9 cellular contexts compared by ENCODE assay signal in genomic region chr12:1797011-1797901, GRCh38. TPM values are rescaled to one million over a fixed set of nuclear protein-coding genes. Genes with fewer than 3 reads are reported as not detected.
DNase-seq lines count a peak whose midpoint lies in the region; ATAC-seq, FAIRE-seq and TF ChIP-seq lines count a peak whose summit lies in the region.
"Had no signal": no experiment of that assay in that cellular context is flagged by ENCODE, and none has a peak within 500 bp of the region (broad histone marks: within the 10 kb centered on the region; RNA-seq: fewer than 3 reads in every experiment).

No MANE protein-coding gene starts in this region.

- TF ChIP-seq POLR2A in GM12892 (IDR thresholded peaks at IDR 0.05; ENCODE audit: low read depth, low read length) (peak; percentile 58; the same call in 1 of the 2 replicates), sigmoid colon (IDR thresholded peaks at IDR 0.05) (peak in 1 of 2 donors; percentile 56)

- H3K4me1 ChIP-seq in sigmoid colon (peaks cover 0 to 35% (median 30%) of the 10 kb centered on the region in 4 donors), BE2C (peaks cover 7% of the 10 kb centered on the region)

- intact Hi-C loops in sigmoid colon (cut with DNase I): loop anchor here (2.0 to 5.0 kb wide), 3 partner anchors 255 to 786 kb away; partner anchors contain the start of gene CACNA1C

- H3K4me3 ChIP-seq in fibroblast of villous mesenchyme (ENCODE audit: low read depth, low read length) (peak overlapping the region; percentile 59), sigmoid colon (peak overlapping the region; percentile 34 to 64 (median 58)), BE2C (ENCODE audit: low read depth, low read length) (no peak overlapping the region)
- H3K4me3 ChIP-seq: SK-N-MC had no signal

- no peaks in the 10 kb centered on the region for H3K9me3 ChIP-seq in sigmoid colon
- no peaks in the 10 kb centered on the region for H3K9me3 ChIP-seq in BE2C

- H3K9me3 Mint-ChIP-seq in activated T-cell treated with anti-CD3 and anti-CD28 coated beads, Interleukin-2, amount 50 U/mL, for 24 hours: no peaks in the 10 kb centered on the region

- WGBS in sigmoid colon, 2 donors: 10 to 17% methylated on average over 71 of the region's 71 CpGs

- ATAC-seq in HG03565 (IDR thresholded peaks at IDR 0.05; ENCODE audit: unreplicated experiment): no peak

- H3K27ac Mint-ChIP-seq in activated T-cell treated with anti-CD3 and anti-CD28 coated beads, Interleukin-2, amount 50 U/mL, for 24 hours: peak overlapping the region; percentile 93

- H3K27me3 ChIP-seq in sigmoid colon: no peaks in the 10 kb centered on the region
- H3K27me3 ChIP-seq in BE2C: no peaks in the 10 kb centered on the region

- TF ChIP-seq CTCF in fibroblast of villous mesenchyme (IDR thresholded peaks at IDR 0.05; ENCODE audit: insufficient read depth, low read depth, low read length) (no peak), sigmoid colon (IDR thresholded peaks at IDR 0.05) (no peak), BE2C (IDR thresholded peaks at IDR 0.05; ENCODE audit: low read depth, low read length) (no peak)

- TF ChIP-seq EP300 in sigmoid colon (IDR thresholded peaks at IDR 0.05): no peak

- H3K27me3 Mint-ChIP-seq in activated T-cell treated with anti-CD3 and anti-CD28 coated beads, Interleukin-2, amount 50 U/mL, for 24 hours: no peaks in the 10 kb centered on the region

- no peaks in the 10 kb centered on the region for H3K36me3 Mint-ChIP-seq in activated T-cell treated with anti-CD3 and anti-CD28 coated beads, Interleukin-2, amount 50 U/mL, for 24 hours (ENCODE audit: low read depth)

- DNase-seq in GM12892 (ENCODE audit: insufficient read length): peak; percentile 58
- peak in 57 of 76 experiments; percentile 17 to 70 (median 53) for DNase-seq in HUDEP-2 (lab: John Stamatoyannopoulos, UW; ENCODE audit: unreplicated experiment in 76 of 76)
- peak; percentile 81 for DNase-seq in activated T-cell treated with anti-CD3 and anti-CD28 coated beads, Interleukin-2, amount 50 U/mL, for 24 hours
- DNase-seq in fibroblast of villous mesenchyme (ENCODE audit: low read depth): no peak
- DNase-seq in sigmoid colon: peak; percentile 82
- DNase-seq in BE2C: no peak
- no peak for DNase-seq in NCI-H748 (lab: John Stamatoyannopoulos, UW; ENCODE audit: unreplicated experiment)

- H3K4me1 Mint-ChIP-seq in activated T-cell treated with anti-CD3 and anti-CD28 coated beads, Interleukin-2, amount 50 U/mL, for 24 hours (ENCODE audit: low read depth): peaks cover 7% of the 10 kb centered on the region

- peak overlapping the region; percentile 86 for H3K4me3 Mint-ChIP-seq in activated T-cell treated with anti-CD3 and anti-CD28 coated beads, Interleukin-2, amount 50 U/mL, for 24 hours

- H3K27ac ChIP-seq in sigmoid colon: peak overlapping the region; percentile 78 to 86 (median 84)
- H3K27ac ChIP-seq: SK-N-MC had no signal

- FAIRE-seq in GM12892 (lab: Jason Lieb, UNC): peak; percentile 76

- H3K36me3 ChIP-seq in sigmoid colon (no peaks in the 10 kb centered on the region), BE2C (no peaks in the 10 kb centered on the region)

RNA-seq across cellular contexts. Expression of gene LRTM2, which starts 23.1 kb away (rescaled TPM):
- not detected for polyA plus RNA-seq in GM12892 (2012; ENCODE audit: missing spikeins)
- total RNA-seq in fibroblast of villous mesenchyme (not detected in 2 replicates), sigmoid colon (under 1 TPM in 1 of 4 donors, not detected in 3; 0.41 TPM)
- polyA plus RNA-seq in sigmoid colon: under 1 TPM in 1 of 3 donors, not detected in 2; 0.09 TPM
- polyA plus RNA-seq in BE2C (2012; ENCODE audit: insufficient read depth, insufficient read length, low read depth): not detected

Comparison
In these comparisons a context has a peak if more than half of its experiments do, and no peak if none do; other contexts are left out.
1. DNase-seq: peak in GM12892 (single experiment), HUDEP-2 (57 of 76), activated T-cell treated with anti-CD3 and anti-CD28 coated beads, Interleukin-2, amount 50 U/mL, for 24 hours (single experiment) and sigmoid colon (single experiment); none in fibroblast of villous mesenchyme (single experiment), BE2C (single experiment) and NCI-H748 (single experiment).